26 cellular contexts compared by ENCODE assay signal in the genomic region with DNA sequence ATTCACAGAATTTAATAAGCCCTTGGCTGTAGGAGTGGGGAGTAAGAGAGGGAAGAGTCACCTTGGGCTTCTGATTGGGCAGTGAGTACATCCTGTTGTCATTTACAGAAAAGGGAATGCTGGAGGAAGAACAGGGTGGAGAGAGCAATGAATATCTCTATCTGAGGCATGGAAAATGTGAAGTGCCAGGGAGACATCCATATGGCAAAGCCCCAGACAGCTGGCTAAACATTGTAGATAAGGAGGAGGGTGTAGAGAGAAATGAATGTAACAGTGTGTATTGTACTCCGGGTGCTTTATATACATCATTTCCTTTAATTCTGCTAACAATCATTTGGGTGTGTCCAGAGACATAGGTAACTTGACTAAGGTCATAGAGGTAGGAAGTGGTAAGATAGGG.
DNase-seq lines count a peak whose midpoint lies in the region.
"Had no signal": no experiment of that assay in that cellular context is flagged by ENCODE, and none has a peak within 500 bp of the region (broad histone marks: within the 10 kb centered on the region; RNA-seq: fewer than 3 reads in every experiment).

No MANE protein-coding gene starts in this region.

- H3K9me3 ChIP-seq in mucosa of rectum (ENCODE audit: control insufficient read depth in 2 of 2, low read length in 2 of 2): no peaks in the 10 kb centered on the region
- H3K9me3 ChIP-seq: A549; BLaER1 treated with 17β-estradiol and CSF1 and Interleukin-3, amounts not matched to agents 10 nM and 100 nM; esophagus muscularis mucosa; gastroesophageal sphincter; right atrium auricular region had no signal

- no peak overlapping the region for H3K9ac ChIP-seq in mucosa of rectum (ENCODE audit: low read depth in 1 of 2, low read length in 2 of 2)
- H3K9ac ChIP-seq: BLaER1 treated with 17β-estradiol and CSF1 and Interleukin-3, amounts not matched to agents 10 nM and 100 nM had no signal

- no peaks in the 10 kb centered on the region for H3K27me3 ChIP-seq in mucosa of rectum (ENCODE audit: control insufficient read depth in 2 of 2, insufficient read depth in 2 of 2, low read length in 2 of 2)
- H3K27me3 ChIP-seq: BLaER1 treated with 17β-estradiol and CSF1 and Interleukin-3, amounts not matched to agents 10 nM and 100 nM; esophagus muscularis mucosa; gastroesophageal sphincter; right atrium auricular region had no signal

- peaks cover 2 to 10% of the 10 kb centered on the region in 2 donors for H3K4me1 ChIP-seq in mucosa of rectum (ENCODE audit: control insufficient read depth in 2 of 2, insufficient read depth in 2 of 2, low read length in 2 of 2)
- H3K4me1 ChIP-seq: BLaER1 treated with 17β-estradiol and CSF1 and Interleukin-3, amounts not matched to agents 10 nM and 100 nM; right atrium auricular region had no signal

- no peak overlapping the region for H3K4me3 ChIP-seq in mucosa of rectum (ENCODE audit: low read length in 2 of 2)
- H3K4me3 ChIP-seq: A549; BLaER1 treated with 17β-estradiol and CSF1 and Interleukin-3, amounts not matched to agents 10 nM and 100 nM; esophagus muscularis mucosa; gastroesophageal sphincter; right atrium auricular region had no signal

- DNase-seq in NCI-H2196 (lab: John Stamatoyannopoulos, UW; ENCODE audit: unreplicated experiment) (peak; percentile 34), NCI-H2196 treated with DMSO at 0.1 percent for 48 hours (lab: John Stamatoyannopoulos, UW; ENCODE audit: unreplicated experiment) (no peak), NCI-H146 treated with DMSO at 0.1 percent for 48 hours (lab: John Stamatoyannopoulos, UW; ENCODE audit: unreplicated experiment) (peak; percentile 73), NCI-H748 treated with DMSO at 0.1 percent for 48 hours (lab: John Stamatoyannopoulos, UW) (peak; percentile 89), NCI-H1436 (lab: John Stamatoyannopoulos, UW) (no peak), GM19238 (ENCODE audit: insufficient read length, low spot score) (no peak), NOMO-1 (lab: John Stamatoyannopoulos, UW; ENCODE audit: unreplicated experiment in 2 of 2) (no peak)
- DNase-seq: activated CD4-positive, CD25-positive, alpha-beta regulatory T cell; activated CD8-positive, alpha-beta memory T cell treated with anti-CD3 and anti-CD28 coated beads for 24 hours; activated naive CD4-positive, alpha-beta T cell treated with anti-CD3 and anti-CD28 coated beads, Interleukin-2, amount 10 ng/mL, durations not matched to agents 7 days and 5 days; activated T-cell treated with anti-CD3 and anti-CD28 coated beads, Interleukin-2, amount 50 U/mL, for 48 hours; aorta; Calu3; effector CD4-positive, alpha-beta T cell; HFFc6; kidney; mammary epithelial cell; naive B cell; NCI-H187 treated with DMSO at 0.1 percent for 48 hours; T1000 had no signal

- no peaks in the 10 kb centered on the region for H3K36me3 ChIP-seq in mucosa of rectum (ENCODE audit: control insufficient read depth in 2 of 2, insufficient read depth in 2 of 2, low read length in 2 of 2)
- H3K36me3 ChIP-seq: BLaER1 treated with 17β-estradiol and CSF1 and Interleukin-3, amounts not matched to agents 10 nM and 100 nM; esophagus muscularis mucosa; gastroesophageal sphincter; right atrium auricular region had no signal

- peak overlapping the region; percentile 59 to 66 for H3K27ac ChIP-seq in mucosa of rectum (ENCODE audit: low read depth in 2 of 2, low read length in 2 of 2)
- H3K27ac ChIP-seq: A549; BLaER1 treated with 17β-estradiol and CSF1 and Interleukin-3, amounts not matched to agents 10 nM and 100 nM; esophagus muscularis mucosa; gastroesophageal sphincter; right atrium auricular region had no signal

Comparison
In these comparisons a context has a peak if more than half of its experiments do, and no peak if none do; other contexts are left out.
1. DNase-seq: peak in NCI-H2196 (single experiment), NCI-H146 treated with DMSO at 0.1 percent for 48 hours (single experiment) and NCI-H748 treated with DMSO at 0.1 percent for 48 hours (single experiment); none in NCI-H2196 treated with DMSO at 0.1 percent for 48 hours (single experiment), NCI-H1436 (single experiment), GM19238 (single experiment) and NOMO-1 (0 of 2).